ENCODE assay signal across 13 cellular contexts in the genomic region with DNA sequence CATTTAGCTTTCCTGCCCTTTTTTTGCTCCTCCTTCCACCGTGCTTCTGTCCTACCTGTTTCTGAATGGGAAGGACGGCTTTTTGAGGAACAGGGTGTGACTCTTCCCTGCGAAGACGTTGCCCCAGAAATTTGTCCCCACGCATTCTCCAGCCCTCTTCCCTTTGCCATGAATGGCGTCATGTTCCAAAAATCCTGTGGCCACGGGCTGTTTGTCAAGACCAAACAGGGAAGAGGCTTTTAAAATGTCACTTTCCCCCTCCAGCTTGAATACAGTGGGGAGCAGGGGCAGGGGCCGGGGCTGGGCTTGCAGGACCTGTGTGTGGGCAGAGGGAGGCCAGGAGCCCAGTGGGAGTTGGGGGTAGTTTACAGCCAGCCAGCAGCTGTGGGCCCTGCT. TPM values are rescaled to one million over a fixed set of nuclear protein-coding genes. Genes with fewer than 3 reads are reported as not detected.
DNase-seq lines count a peak whose midpoint lies in the region; ATAC-seq, FAIRE-seq and TF ChIP-seq lines count a peak whose summit lies in the region.
"Had no signal": no experiment of that assay in that cellular context is flagged by ENCODE, and none has a peak within 500 bp of the region (broad histone marks: within the 10 kb centered on the region; RNA-seq: fewer than 3 reads in every experiment).

No MANE protein-coding gene starts in this region.

- intact Hi-C loops in adrenal gland (cut with DNase I) (no loop called here), left ventricle myocardium inferior (cut with micrococcal nuclease) (no loop called here), prostate gland (cut with DNase I) (no loop called here)

- no peak for TF ChIP-seq EP300 in A549 (IDR thresholded peaks at IDR 0.05)

- TF ChIP-seq POLR2A in A549 (IDR thresholded peaks at IDR 0.05; ENCODE audit: low read length) = no peak
- no peak for TF ChIP-seq POLR2A in adrenal gland (IDR thresholded peaks at IDR 0.05)
- no peak for TF ChIP-seq POLR2A in prostate gland (IDR thresholded peaks at IDR 0.05)

- POLR2A ChIA-PET in A549 (lab: Yijun Ruan, JAX) = interaction anchor here (1.2 kb wide), 1 partner anchor 35 kb away, joined by 3 read pairs; no protein-coding TSS in a partner anchor

- no peak overlapping the region for H3K4me3 ChIP-seq in A549
- H3K4me3 ChIP-seq in adrenal gland = no peak overlapping the region
- H3K4me3 ChIP-seq in left ventricle myocardium inferior = peak overlapping the region; percentile 24
- H3K4me3 ChIP-seq in prostate gland = no peak overlapping the region

- no peak for TF ChIP-seq CTCF in A549 (IDR thresholded peaks at IDR 0.05)
- TF ChIP-seq CTCF in adrenal gland (IDR thresholded peaks at IDR 0.05) = no peak
- no peak for TF ChIP-seq CTCF in left ventricle myocardium inferior (IDR thresholded peaks at IDR 0.05; ENCODE audit: borderline replicate concordance)
- TF ChIP-seq CTCF in prostate gland (IDR thresholded peaks at IDR 0.05) = no peak

- H3K36me3 ChIP-seq in adrenal gland (replicated peaks in 1 of 2) = peaks cover 0 to 6% of the 10 kb centered on the region in 2 donors
- H3K36me3 ChIP-seq in left ventricle myocardium inferior = peaks cover 4% of the 10 kb centered on the region
- no peaks in the 10 kb centered on the region for H3K36me3 ChIP-seq in prostate gland

- CTCF ChIA-PET in A549 (lab: Yijun Ruan, JAX) = interaction anchor here (0.6 to 1.8 kb wide), 5 partner anchors 9 to 86 kb away, joined by 3 to 12 read pairs (median 4); no protein-coding TSS in a partner anchor

- TF ChIP-seq RAD21 in A549 (conservative IDR thresholded peaks at IDR 0.05 in 1 of 2, IDR thresholded peaks at IDR 0.05 in 1 of 2) = no peak

- no peak for FAIRE-seq in A549 (lab: Jason Lieb, UNC)
- FAIRE-seq: endometrium, TTC549 had no signal

- H3K9me3 ChIP-seq in A549 = no peaks in the 10 kb centered on the region
- H3K9me3 ChIP-seq in adrenal gland (replicated peaks in 1 of 3) = no peaks in the 10 kb centered on the region
- H3K9me3 ChIP-seq in left ventricle myocardium inferior (replicated peaks) = no peaks in the 10 kb centered on the region
- H3K9me3 ChIP-seq in prostate gland = no peaks in the 10 kb centered on the region

- H3K4me2 ChIP-seq in A549 = peak overlapping the region; percentile 37

- DNase-seq in A549 (ENCODE audit: low read depth in 1 of 2, low spot score in 1 of 2) (no peak), adrenal gland (peak in 4 of 7 donors; percentile 14 to 46 (median 16)), left ventricle myocardium inferior (no peak), prostate gland (ENCODE audit: low spot score) (no peak), T-helper 9 cell (no peak)
- DNase-seq in stimulated activated CD8-positive, alpha-beta memory T cell treated with anti-CD3 and anti-CD28 coated beads, Interleukin-4, amount 100 ng/mL, for 48 hours = no peak
- DNase-seq: ACHN; anterior cingulate cortex; stimulated activated naive CD8-positive, alpha-beta T cell treated with anti-CD3 and anti-CD28 coated beads, Interleukin-15, amount 100 ng/mL, for 72 hours had no signal

- 65% methylated on average over 8 of the region's 8 CpGs for WGBS in A549 (ENCODE audit: missing lambda C conversion rate)
- WGBS in adrenal gland, 4 donors = 65 to 82% (median 69%) methylated on average over 8 of the region's 8 CpGs
- WGBS in prostate gland = 8% methylated on average over 8 of the region's 8 CpGs

- ATAC-seq in A549 (no peak), GM18858 (IDR thresholded peaks at IDR 0.05; ENCODE audit: unreplicated experiment) (no peak), GM21619 (IDR thresholded peaks at IDR 0.05; ENCODE audit: unreplicated experiment) (no peak)
- ATAC-seq: stimulated activated naive CD8-positive, alpha-beta T cell treated with anti-CD3 and anti-CD28 coated beads, Interleukin-15, amount 100 ng/mL, for 72 hours had no signal

- peaks cover 99% of the 10 kb centered on the region for H3K4me1 ChIP-seq in A549
- peaks cover 41 to 59% of the 10 kb centered on the region in 2 donors for H3K4me1 ChIP-seq in adrenal gland (replicated peaks in 1 of 2)
- peaks cover 99% of the 10 kb centered on the region for H3K4me1 ChIP-seq in left ventricle myocardium inferior
- peaks cover 12% of the 10 kb centered on the region for H3K4me1 ChIP-seq in prostate gland (replicated peaks)

- H3K27me3 ChIP-seq in adrenal gland (no peaks in the 10 kb centered on the region), left ventricle myocardium inferior (ENCODE audit: low read depth) (no peaks in the 10 kb centered on the region), prostate gland (replicated peaks; ENCODE audit: insufficient read depth) (no peaks in the 10 kb centered on the region)

- H3K27ac ChIP-seq in A549 (peak overlapping the region; percentile 44 to 66; a peak in 5 of 6 replicates), adrenal gland (peak overlapping the region in 1 of 5 donors; percentile 46), left ventricle myocardium inferior (replicated peaks) (peak overlapping the region; percentile 82), prostate gland (peak overlapping the region; percentile 8 to 44)

TF ChIP-seq in A549, 52 proteins besides CTCF, POLR2A, EP300 and RAD21:
- TF ChIP-seq FOSB (CRISPR knock-in tag; IDR thresholded peaks at IDR 0.05) (0 out of 2 replicates have a peak, but pooled peaks have one; percentile 24), ZFP36 (IDR thresholded peaks at IDR 0.05; ENCODE audit: borderline replicate concordance, partially characterized antibody) (no peak)
TF ChIP-seq in A549: peak in this region for 1.

RNA-seq across cellular contexts. Expression of a gene that starts 13.9 kb away (rescaled TPM):
- 147 and 200 TPM in 2 replicates for polyA plus RNA-seq in A549 (2011; rRNA removed)
- 170 and 183 TPM in 2 replicates for polyA plus RNA-seq in A549 (2012; cell fraction: cytosol; rRNA removed)
- polyA plus RNA-seq in A549 (2012; cell fraction: nucleus; rRNA removed) = 347 and 385 TPM in 2 replicates
- 192 to 240 TPM (median 228 TPM) in 3 replicates for polyA plus RNA-seq in A549 (2017; fragmentation: RNase III; extraction: RNeasy Plus Mini Kit Qiagen cat#74134 plus additional on column Dnase treatment)
- 215 and 250 TPM in 2 replicates for polyA minus RNA-seq in A549 (2011; rRNA and poly(A)+ RNA removed)
- total RNA-seq in adrenal gland = 100 to 1,000 TPM; 109 to 234 (median 168) TPM
- polyA plus RNA-seq in adrenal gland = 100 to 1,000 TPM; 174 to 231 (median 176) TPM
- 350 TPM for total RNA-seq in left ventricle myocardium inferior
- total RNA-seq in prostate gland = 100 to 1,000 TPM in 1 of 2 donors, 10 to 100 TPM in 1; 84.3 to 258 TPM

Comparison
In these comparisons a context has a peak if more than half of its experiments do, and no peak if none do; other contexts are left out.
1. DNase-seq: peak in adrenal gland (4 of 7); none in A549 (0 of 2), left ventricle myocardium inferior (single experiment), prostate gland (single experiment), stimulated activated CD8-positive, alpha-beta memory T cell treated with anti-CD3 and anti-CD28 coated beads, Interleukin-4, amount 100 ng/mL, for 48 hours (single experiment) and T-helper 9 cell (single experiment).